13 cellular contexts compared by ENCODE assay signal in genomic region chr14:93938766-93939303, GRCh38. TPM values are rescaled to one million over a fixed set of nuclear protein-coding genes. Genes with fewer than 3 reads are reported as not detected.
A peak's percentile ranks its signal among the peaks of the same experiment; 100 is the strongest.
DNase-seq lines count a peak whose midpoint lies in the region; ATAC-seq and TF ChIP-seq lines count a peak whose summit lies in the region.
"Had no signal": no experiment of that assay in that cellular context is flagged by ENCODE, and none has a peak within 500 bp of the region (broad histone marks: within the 10 kb centered on the region; RNA-seq: fewer than 3 reads in every experiment).

No MANE protein-coding gene starts in this region.

- peaks cover 15 to 19% (median 17%) of the 10 kb centered on the region in 3 donors for H3K27me3 Mint-ChIP-seq in CD14-positive monocyte (ENCODE audit: low read depth in 3 of 3)
- peaks cover 73% of the 10 kb centered on the region for H3K27me3 Mint-ChIP-seq in nephron progenitor cell (ENCODE audit: low read depth, poor library complexity)

- H3K4me3 ChIP-seq in HUES48 (ENCODE audit: low read depth, low read length) = peak overlapping the region; percentile 63
- H3K4me3 ChIP-seq in ectodermal cell (ENCODE audit: insufficient read depth, low read depth, low read length) = peak overlapping the region; percentile 28
- H3K4me3 ChIP-seq in MG63 = no peak overlapping the region
- H3K4me3 ChIP-seq: cardiac muscle cell had no signal

- H3K27ac ChIP-seq in HUES48 (ENCODE audit: low read depth, low read length) = no peak overlapping the region
- H3K27ac ChIP-seq in ectodermal cell (ENCODE audit: insufficient read depth, low read depth, low read length, poor library complexity, severe bottlenecking) = no peak overlapping the region
- H3K27ac ChIP-seq: cardiac muscle cell, HL-60, neutrophil had no signal

- no peak for ATAC-seq in HG02588 (IDR thresholded peaks at IDR 0.05; ENCODE audit: unreplicated experiment)

- H3K27ac Mint-ChIP-seq in CD14-positive monocyte = no peak overlapping the region
- no peak overlapping the region for H3K27ac Mint-ChIP-seq in nephron progenitor cell

- H3K4me3 Mint-ChIP-seq in CD14-positive monocyte (peak overlapping the region; percentile 70 to 82), nephron progenitor cell (peak overlapping the region; percentile 58)

- no peaks in the 10 kb centered on the region for H3K36me3 ChIP-seq in HUES48 (ENCODE audit: control insufficient read depth, insufficient read depth, low read length)
- no peaks in the 10 kb centered on the region for H3K36me3 ChIP-seq in ectodermal cell (ENCODE audit: control insufficient read depth, insufficient read depth, low read length)
- no peaks in the 10 kb centered on the region for H3K36me3 ChIP-seq in MG63
- H3K36me3 ChIP-seq: neutrophil had no signal

- H3K36me3 Mint-ChIP-seq in CD14-positive monocyte (peaks cover 10 to 36% of the 10 kb centered on the region in 2 donors), nephron progenitor cell (ENCODE audit: low read depth) (no peaks in the 10 kb centered on the region)

- TF ChIP-seq CTCF in CD14-positive monocyte (IDR thresholded peaks at IDR 0.05) = no peak
- TF ChIP-seq CTCF in nephron progenitor cell (IDR thresholded peaks at IDR 0.05) = no peak

- H3K27me3 ChIP-seq in HUES48 (ENCODE audit: control insufficient read depth, insufficient read depth, low read length) (peaks cover 23% of the 10 kb centered on the region), ectodermal cell (ENCODE audit: control insufficient read depth, insufficient read depth, low read length, poor library complexity, severe bottlenecking) (peaks cover 20% of the 10 kb centered on the region), MG63 (peaks cover 9% of the 10 kb centered on the region)
- H3K27me3 ChIP-seq: cardiac muscle cell had no signal

- intact Hi-C loops in CD14-positive monocyte (cut with micrococcal nuclease) = loop anchor here (1.0 to 10.0 kb wide), 4 partner anchors 38 to 236 kb away; partner anchors contain the start of genes ASB2 (in 1 of the 2) and PPP4R4 (in 1 of the 2)

- WGBS in ectodermal cell, 2 experiments = 80 to 81% methylated on average over 45 of the region's 45 CpGs

- no peaks in the 10 kb centered on the region for H3K9me3 ChIP-seq in HUES48 (ENCODE audit: control insufficient read depth, insufficient read depth, low read length)
- H3K9me3 ChIP-seq in ectodermal cell (ENCODE audit: control insufficient read depth, low read length) = no peaks in the 10 kb centered on the region
- no peaks in the 10 kb centered on the region for H3K9me3 ChIP-seq in MG63
- H3K9me3 ChIP-seq: neutrophil had no signal

- H3K9ac ChIP-seq in HUES48 (ENCODE audit: low read depth, low read length) = no peak overlapping the region; the same call in 1 of the 2 replicates

- H3K4me1 Mint-ChIP-seq in CD14-positive monocyte = peaks cover 14% of the 10 kb centered on the region
- peaks cover 25% of the 10 kb centered on the region for H3K4me1 Mint-ChIP-seq in nephron progenitor cell

- H3K4me1 ChIP-seq in HUES48 (ENCODE audit: control insufficient read depth, insufficient read depth, low read length) (peaks cover 11% of the 10 kb centered on the region), ectodermal cell (ENCODE audit: control insufficient read depth, insufficient read depth, low read length) (peaks cover 8% of the 10 kb centered on the region)

- peaks cover 0 to 5% (median 0%) of the 10 kb centered on the region in 7 donors for H3K9me3 Mint-ChIP-seq in CD14-positive monocyte
- peaks cover 4% of the 10 kb centered on the region for H3K9me3 Mint-ChIP-seq in nephron progenitor cell

- DNase-seq in CD14-positive monocyte (ENCODE audit: low spot score) = no peak
- DNase-seq in nephron progenitor cell = no peak
- DNase-seq in MG63 = no peak
- DNase-seq in activated gamma-delta T cell treated with Interleukin-2 at 50 U/mL for 16 hours = no peak
- no peak for DNase-seq in epidermal melanocyte (ENCODE audit: insufficient read length, low spot score)
- DNase-seq: DND-41, NCI-H187 treated with DMSO at 0.1 percent for 48 hours had no signal

RNA-seq across cellular contexts. Expression of gene FAM181A, which starts 11.7 kb away (rescaled TPM):
- polyA plus RNA-seq in CD14-positive monocyte = not detected
- 1.9 TPM for polyA plus RNA-seq in ectodermal cell (2013, experiment 1 of 4)
- polyA plus RNA-seq in ectodermal cell (2013, experiment 2 of 4) = 2.0 TPM
- 5.4 TPM for polyA plus RNA-seq in ectodermal cell (2013, experiment 3 of 4)
- polyA plus RNA-seq in ectodermal cell (2013, experiment 4 of 4) = 5.3 TPM
- total RNA-seq in MG63 (2014; rRNA removed; shearing (Covaris generic); ENCODE audit: low replicate concordance) = not detected in 2 replicates
- total RNA-seq: cardiac muscle cell had no signal
- polyA plus RNA-seq: cardiac muscle cell had no signal

RNA-seq across cellular contexts. Expression of gene ASB2, which starts 37.5 kb away (rescaled TPM):
- polyA plus RNA-seq in CD14-positive monocyte = 1 to 10 TPM in 1 of 2 donors, under 1 TPM in 1; 0.25 to 1.4 TPM
- 0.81 TPM for polyA plus RNA-seq in ectodermal cell (2013, experiment 1 of 4)
- polyA plus RNA-seq in ectodermal cell (2013, experiment 2 of 4) = 0.59 TPM
- 0.37 TPM for polyA plus RNA-seq in ectodermal cell (2013, experiment 3 of 4)
- polyA plus RNA-seq in ectodermal cell (2013, experiment 4 of 4) = 0.77 TPM
- not detected in 2 replicates for total RNA-seq in MG63 (2014; rRNA removed; shearing (Covaris generic); ENCODE audit: low replicate concordance)

RNA-seq across cellular contexts. Expression of gene CCDC197, which starts 58.3 kb away (rescaled TPM):
- polyA plus RNA-seq in CD14-positive monocyte = not detected
- polyA plus RNA-seq in ectodermal cell (2013, experiment 1 of 4) = not detected
- polyA plus RNA-seq in ectodermal cell (2013, experiment 2 of 4) = not detected
- polyA plus RNA-seq in ectodermal cell (2013, experiment 3 of 4) = not detected
- not detected for polyA plus RNA-seq in ectodermal cell (2013, experiment 4 of 4)
- total RNA-seq in MG63 (2014; rRNA removed; shearing (Covaris generic); ENCODE audit: low replicate concordance) = not detected in 2 replicates
- total RNA-seq: cardiac muscle cell had no signal
- polyA plus RNA-seq: cardiac muscle cell had no signal
